In genomic region chr12:29691146-29691854, GRCh38 we compare ENCODE assay signal across 18 cellular contexts.
DNase-seq lines count a peak whose midpoint lies in the region; ATAC-seq and TF ChIP-seq lines count a peak whose summit lies in the region.
"Had no signal": no experiment of that assay in that cellular context is flagged by ENCODE, and none has a peak within 500 bp of the region (broad histone marks: within the 10 kb centered on the region; RNA-seq: fewer than 3 reads in every experiment).

No MANE protein-coding gene starts in this region.

- 60 to 61% methylated on average over 7 of the region's 7 CpGs for WGBS in thyroid gland, 2 donors

- H2AFZ ChIP-seq in MM.1S (ENCODE audit: low read length): no peak overlapping the region

- H3K9me3 ChIP-seq in SJCRH30 (replicated peaks) (no peaks in the 10 kb centered on the region), thyroid gland (no peaks in the 10 kb centered on the region), MM.1S (replicated peaks; ENCODE audit: insufficient read depth, low read length) (no peaks in the 10 kb centered on the region)
- H3K9me3 ChIP-seq: right atrium auricular region had no signal

- H3K27ac ChIP-seq in HL-60 (replicated peaks) (peak overlapping the region; percentile 45; the same call in 1 of the 2 replicates), SJCRH30 (no peak overlapping the region), thyroid gland (no peak overlapping the region), MM.1S (ENCODE audit: low read length) (no peak overlapping the region)
- H3K27ac ChIP-seq: right atrium auricular region had no signal

- H3K36me3 ChIP-seq in SJCRH30 (peaks cover 18% of the 10 kb centered on the region), thyroid gland (no peaks in the 10 kb centered on the region), MM.1S (replicated peaks; ENCODE audit: insufficient read depth, low read length) (no peaks in the 10 kb centered on the region)
- H3K36me3 ChIP-seq: right atrium auricular region had no signal

- no peak for TF ChIP-seq POLR2A in thyroid gland (IDR thresholded peaks at IDR 0.05)

- H3K79me2 ChIP-seq in MM.1S (ENCODE audit: low read length): no peaks in the 10 kb centered on the region

- H3K4me3 ChIP-seq in GM12865 (ENCODE audit: low read depth, low read length) (no peak overlapping the region), HL-60 (replicated peaks; ENCODE audit: insufficient read depth, low read length) (no peak overlapping the region), SJCRH30 (no peak overlapping the region), thyroid gland (replicated peaks in 1 of 3) (no peak overlapping the region), MM.1S (ENCODE audit: low read length) (no peak overlapping the region)
- H3K4me3 ChIP-seq: right atrium auricular region had no signal

- intact Hi-C loops in thyroid gland (cut with DNase I): no loop called here

- H3K27me3 ChIP-seq in HL-60 (ENCODE audit: insufficient read depth, poor library complexity, severe bottlenecking) (no peaks in the 10 kb centered on the region), SJCRH30 (no peaks in the 10 kb centered on the region), thyroid gland (no peaks in the 10 kb centered on the region), MM.1S (replicated peaks; ENCODE audit: insufficient read depth, low read length) (no peaks in the 10 kb centered on the region)
- H3K27me3 ChIP-seq: right atrium auricular region had no signal

- no peak overlapping the region for H3K4me2 ChIP-seq in MM.1S (ENCODE audit: low read depth, low read length)

- no peak overlapping the region for H3K9ac ChIP-seq in MM.1S (ENCODE audit: low read length)

- DNase-seq in GM12865 (ENCODE audit: low read depth): peak; percentile 43
- peak; percentile 78 for DNase-seq in HL-60 (ENCODE audit: low read depth in 1 of 2, low spot score in 1 of 2)
- peak; percentile 85 for DNase-seq in SIG-M5 (lab: John Stamatoyannopoulos, UW)
- peak; percentile 85 for DNase-seq in islet precursor cell
- no peak for DNase-seq in SJCRH30
- DNase-seq in thyroid gland: no peak
- no peak for DNase-seq in MM.1S
- DNase-seq: activated CD8-positive, alpha-beta T cell treated with anti-CD3 and anti-CD28 coated beads for 36 hours; activated naive CD8-positive, alpha-beta T cell treated with anti-CD3 and anti-CD28 coated beads, Interleukin-2, amount 50 U/mL, for 24 hours; effector CD4-positive, alpha-beta T cell; GDM1; left cardiac atrium; NCI-H1930; NCI-H510A treated with DMSO at 0.1 percent for 48 hours; nucleus accumbens had no signal

- H3F3A ChIP-seq in MM.1S (ENCODE audit: insufficient read depth, low read length): no peaks in the 10 kb centered on the region

- H4K20me1 ChIP-seq in MM.1S (ENCODE audit: insufficient read depth, low read length): no peaks in the 10 kb centered on the region

- H3K9me2 ChIP-seq in MM.1S (replicated peaks; ENCODE audit: insufficient read depth, low read length): no peaks in the 10 kb centered on the region

- TF ChIP-seq CTCF in GM12865 (IDR thresholded peaks at IDR 0.05; ENCODE audit: insufficient read depth, low read depth, low read length, missing control alignments) (no peak), HL-60 (IDR thresholded peaks at IDR 0.05; ENCODE audit: insufficient read depth, low read length) (no peak), thyroid gland (IDR thresholded peaks at IDR 0.05) (no peak), MM.1S (IDR thresholded peaks at IDR 0.05; ENCODE audit: low read length) (no peak)

- no peak for ATAC-seq in HG02885 (IDR thresholded peaks at IDR 0.05; ENCODE audit: poor library complexity, unreplicated experiment)
- ATAC-seq: activated CD8-positive, alpha-beta T cell treated with anti-CD3 and anti-CD28 coated beads for 36 hours; activated naive CD8-positive, alpha-beta T cell treated with anti-CD3 and anti-CD28 coated beads, Interleukin-2, amount 50 U/mL, for 24 hours; left cardiac atrium; Panc1 had no signal

- H3K4me1 ChIP-seq in SJCRH30: no peaks in the 10 kb centered on the region
- H3K4me1 ChIP-seq in thyroid gland: no peaks in the 10 kb centered on the region
- no peaks in the 10 kb centered on the region for H3K4me1 ChIP-seq in MM.1S (ENCODE audit: low read length)

Comparison
In these comparisons a context has a peak if more than half of its experiments do, and no peak if none do; other contexts are left out.
1. DNase-seq: peak in GM12865 (single experiment), HL-60 (2 of 2), SIG-M5 (single experiment) and islet precursor cell (single experiment); none in SJCRH30 (0 of 2), thyroid gland (0 of 2) and MM.1S (single experiment).